In the genomic region with DNA sequence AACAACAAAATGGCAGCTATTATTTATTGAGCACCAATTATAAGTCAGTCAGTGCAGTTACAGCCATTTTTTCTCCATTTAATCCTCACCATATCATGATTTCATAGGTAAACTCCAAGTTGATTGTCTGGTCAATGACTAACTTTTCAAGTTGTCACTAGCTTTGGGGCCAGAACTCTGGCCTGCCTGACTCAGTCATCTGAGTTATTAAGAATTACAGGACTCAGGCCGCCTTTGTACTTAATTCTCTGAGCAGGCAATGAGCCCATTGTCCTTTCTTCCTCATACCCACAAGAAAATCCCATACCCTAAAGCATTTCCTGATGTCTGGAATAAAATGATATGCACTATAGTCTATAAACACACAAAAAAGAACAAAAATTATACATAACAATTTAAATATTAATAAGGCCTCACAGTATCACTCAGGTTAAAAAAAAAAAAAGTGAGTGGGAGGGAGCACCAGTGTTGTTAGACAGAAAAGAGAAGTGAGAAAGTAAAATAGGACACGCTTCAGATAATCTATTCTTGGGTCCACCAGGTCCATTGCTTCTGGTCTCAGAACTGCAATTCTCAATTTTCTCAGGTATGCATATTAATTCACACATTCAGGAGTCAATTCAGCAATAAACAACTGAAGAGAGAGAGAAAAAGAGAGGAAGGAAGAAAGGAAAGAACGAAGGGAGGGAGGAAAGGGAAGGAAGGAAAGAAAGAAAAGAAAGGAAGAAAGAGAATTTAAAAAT, we compare ENCODE assay signal across 10 cellular contexts.
DNase-seq lines count a peak whose midpoint lies in the region; ATAC-seq and TF ChIP-seq lines count a peak whose summit lies in the region.
"Had no signal": no experiment of that assay in that cellular context is flagged by ENCODE, and none has a peak within 500 bp of the region (broad histone marks: within the 10 kb centered on the region; RNA-seq: fewer than 3 reads in every experiment).

No MANE protein-coding gene starts in this region.

- ATAC-seq in GM19043 (IDR thresholded peaks at IDR 0.05; ENCODE audit: low read depth, unreplicated experiment) = peak; percentile 72
- peak; percentile 86 for ATAC-seq in HG02642 (IDR thresholded peaks at IDR 0.05; ENCODE audit: poor library complexity, unreplicated experiment)

- H3K36me3 Mint-ChIP-seq in osteocyte (ENCODE audit: unreplicated experiment) = no peaks in the 10 kb centered on the region

- no peaks in the 10 kb centered on the region for H3K27me3 Mint-ChIP-seq in osteocyte (ENCODE audit: unreplicated experiment)
- H3K27me3 Mint-ChIP-seq: activated CD4-positive, alpha-beta T cell treated with anti-CD3 and anti-CD28 coated beads, Interleukin-2, amount 10 ng/mL, durations not matched to agents 7 days and 5 days; central memory CD8-positive, alpha-beta T cell had no signal

- H3K27ac Mint-ChIP-seq in osteocyte (ENCODE audit: unreplicated experiment) = peak overlapping the region; percentile 8
- H3K27ac Mint-ChIP-seq: activated CD4-positive, alpha-beta T cell treated with anti-CD3 and anti-CD28 coated beads, Interleukin-2, amount 10 ng/mL, durations not matched to agents 7 days and 5 days had no signal

- TF ChIP-seq CTCF in osteocyte (IDR thresholded peaks at IDR 0.05) = no peak

- no peaks in the 10 kb centered on the region for H3K9me3 Mint-ChIP-seq in osteocyte (ENCODE audit: unreplicated experiment)
- H3K9me3 Mint-ChIP-seq: activated CD4-positive, alpha-beta T cell treated with anti-CD3 and anti-CD28 coated beads, Interleukin-2, amount 10 ng/mL, durations not matched to agents 7 days and 5 days; central memory CD8-positive, alpha-beta T cell had no signal

- no peak overlapping the region for H3K4me3 Mint-ChIP-seq in osteocyte (ENCODE audit: unreplicated experiment)
- H3K4me3 Mint-ChIP-seq: activated CD4-positive, alpha-beta T cell treated with anti-CD3 and anti-CD28 coated beads, Interleukin-2, amount 10 ng/mL, durations not matched to agents 7 days and 5 days; central memory CD8-positive, alpha-beta T cell had no signal

- peak; percentile 21 for DNase-seq in MV-4-11 (lab: John Stamatoyannopoulos, UW)
- DNase-seq in osteocyte (ENCODE audit: extremely low spot score, unreplicated experiment) = no peak
- no peak for DNase-seq in SIG-M5 treated with dmso at 0.1 percent for 504 hours (lab: John Stamatoyannopoulos, UW; ENCODE audit: unreplicated experiment)
- no peak for DNase-seq in HT-29 (ENCODE audit: low spot score)
- DNase-seq in LoVo (ENCODE audit: low spot score) = no peak
- DNase-seq: activated CD4-positive, alpha-beta T cell treated with anti-CD3 and anti-CD28 coated beads, Interleukin-2, amount 10 ng/mL, durations not matched to agents 7 days and 5 days; NCI-H2081 had no signal

- H3K4me1 Mint-ChIP-seq in osteocyte (ENCODE audit: unreplicated experiment) = peaks cover 21% of the 10 kb centered on the region
- H3K4me1 Mint-ChIP-seq: activated CD4-positive, alpha-beta T cell treated with anti-CD3 and anti-CD28 coated beads, Interleukin-2, amount 10 ng/mL, durations not matched to agents 7 days and 5 days had no signal
